8 cellular contexts compared by ENCODE assay signal in genomic region chr1:226181996-226182714, GRCh38. TPM values are rescaled to one million over a fixed set of nuclear protein-coding genes. Genes with fewer than 3 reads are reported as not detected.
DNase-seq lines count a peak whose midpoint lies in the region; TF ChIP-seq lines count a peak whose summit lies in the region.

No MANE protein-coding gene starts in this region.

- TF ChIP-seq CTCF in ovary (IDR thresholded peaks at IDR 0.05) = no peak

- H3K27me3 ChIP-seq in H7 (ENCODE audit: control insufficient read depth, insufficient read depth, low read length) (no peaks in the 10 kb centered on the region), SJSA1 (replicated peaks) (no peaks in the 10 kb centered on the region), ovary (no peaks in the 10 kb centered on the region)

- no peak overlapping the region for H3K27ac ChIP-seq in SJSA1
- H3K27ac ChIP-seq in ovary = no peak overlapping the region

- no peak for TF ChIP-seq POLR2A in ovary (IDR thresholded peaks at IDR 0.05)

- intact Hi-C loops in ovary (cut with DNase I) = no loop called here

- H3K4me1 ChIP-seq in SJSA1 (replicated peaks) = peaks cover 15% of the 10 kb centered on the region
- H3K4me1 ChIP-seq in ovary (ENCODE audit: insufficient read depth) = peaks cover 6% of the 10 kb centered on the region

- 66 to 78% (median 67%) methylated on average over 14 of the region's 14 CpGs for WGBS in ovary, 3 donors

- DNase-seq in A172 (ENCODE audit: low spot score) = peak; percentile 75
- DNase-seq in H7 = peak; percentile 23
- peak; percentile 30 to 55 for DNase-seq in SJSA1 (ENCODE audit: low read depth in 1 of 2, low spot score in 2 of 2)
- DNase-seq in fibroblast of gingiva (ENCODE audit: low read depth) = peak; percentile 75
- DNase-seq in ovary = peak; percentile 46 to 70 (median 60)
- DNase-seq in occipital lobe (lab: John Stamatoyannopoulos, UW) = no peak
- DNase-seq in NCI-H1417 treated with DMSO at 0.1 percent for 48 hours (lab: John Stamatoyannopoulos, UW) = no peak
- DNase-seq in activated CD4-positive, alpha-beta T cell treated with anti-CD3 and anti-CD28 coated beads, Interleukin-2, amount 50 U/mL, for 4 hours = no peak

- H3K9me3 ChIP-seq in SJSA1 (replicated peaks) (no peaks in the 10 kb centered on the region), ovary (no peaks in the 10 kb centered on the region)

- TF ChIP-seq EP300 in ovary (IDR thresholded peaks at IDR 0.05) = no peak

- H3K36me3 ChIP-seq in H7 (replicated peaks; ENCODE audit: control insufficient read depth, insufficient read depth, low read length) (no peaks in the 10 kb centered on the region; the same call in 1 of the 2 replicates), SJSA1 (peaks cover 40% of the 10 kb centered on the region), ovary (no peaks in the 10 kb centered on the region)

- H3K4me3 ChIP-seq in H7 (ENCODE audit: insufficient read depth, low read depth, low read length) = no peak overlapping the region
- H3K4me3 ChIP-seq in SJSA1 = no peak overlapping the region
- H3K4me3 ChIP-seq in ovary = no peak overlapping the region

RNA-seq across cellular contexts. Expression of gene ACBD3, which starts 4.4 kb away (rescaled TPM):
- 71.0 and 71.3 TPM in 2 replicates for total RNA-seq in A172 (2014; rRNA removed; shearing (Covaris generic))
- total RNA-seq in H7 (2014; rRNA removed; shearing (Covaris generic)) = 43.7 and 57.6 TPM in 2 replicates
- 44.4 and 62.6 TPM in 2 replicates for total RNA-seq in SJSA1 (2014; rRNA removed; shearing (Covaris generic))
- 10 to 100 TPM; 28.1 to 45.9 (median 35.9) TPM for total RNA-seq in ovary
- polyA plus RNA-seq in ovary = 10 to 100 TPM; 17.6 to 26.1 TPM
- 47.4 TPM for total RNA-seq in occipital lobe

RNA-seq across cellular contexts. Expression of gene MIXL1, which starts 41.3 kb away (rescaled TPM):
- total RNA-seq in A172 (2014; rRNA removed; shearing (Covaris generic)) = not detected in 2 replicates
- 27.5 and 61.1 TPM in 2 replicates for total RNA-seq in H7 (2014; rRNA removed; shearing (Covaris generic))
- total RNA-seq in SJSA1 (2014; rRNA removed; shearing (Covaris generic)) = not detected in 2 replicates
- total RNA-seq in ovary (under 1 TPM in 5 of 7 donors, not detected in 2; 0.15 to 0.78 (median 0.34) TPM), occipital lobe (not detected)
- under 1 TPM; 0.23 to 0.55 TPM for polyA plus RNA-seq in ovary

Comparison
In these comparisons a context has a peak if more than half of its experiments do, and no peak if none do; other contexts are left out.
1. DNase-seq: peak in A172 (single experiment), H7 (single experiment), SJSA1 (2 of 2), fibroblast of gingiva (single experiment) and ovary (5 of 5); none in occipital lobe (single experiment), NCI-H1417 treated with DMSO at 0.1 percent for 48 hours (single experiment) and activated CD4-positive, alpha-beta T cell treated with anti-CD3 and anti-CD28 coated beads, Interleukin-2, amount 50 U/mL, for 4 hours (0 of 2).
2. RNA of gene MIXL1, which starts 41.3 kb away (total RNA-seq): 27.5 to 61.1 TPM in H7; 0.15 to 0.78 TPM in ovary, not detected in A172, not detected in SJSA1 and not detected in occipital lobe (single experiment); every median in the first group is over 10 times any median in the second.